22 cellular contexts compared by ENCODE assay signal in genomic region chr3:143239026-143239425, GRCh38.
DNase-seq lines count a peak whose midpoint lies in the region; ATAC-seq and TF ChIP-seq lines count a peak whose summit lies in the region.
"Had no signal": no experiment of that assay in that cellular context is flagged by ENCODE, and none has a peak within 500 bp of the region (broad histone marks: within the 10 kb centered on the region; RNA-seq: fewer than 3 reads in every experiment).

No MANE protein-coding gene starts in this region.

- H3K27me3 Mint-ChIP-seq in immature natural killer cell (ENCODE audit: low read depth in 3 of 3), result peaks cover 6 to 12% (median 9%) of the 10 kb centered on the region in 3 donors
- no peaks in the 10 kb centered on the region for H3K27me3 Mint-ChIP-seq in activated T-helper 2 cell treated with anti-CD3 and anti-CD28 coated beads, Interferon-gamma antibody, Interleukin-2, Interleukin-4, amounts not matched to agents 10 μg/mL and 5 μg/mL and 100 μg/mL, durations not matched to agents 14 hours and 24 hours and 36 hours (ENCODE audit: low read depth)
- H3K27me3 Mint-ChIP-seq: activated naive CD4-positive, alpha-beta T cell treated with anti-CD3 and anti-CD28 coated beads, Interleukin-2, amount 50 U/mL, for 24 hours; naive thymus-derived CD4-positive, alpha-beta T cell; T-cell had no signal

- no peak for ATAC-seq in GM19467 (IDR thresholded peaks at IDR 0.05; ENCODE audit: unreplicated experiment)
- ATAC-seq: CD8-positive, alpha-beta T cell; naive thymus-derived CD4-positive, alpha-beta T cell; T-cell had no signal

- no peak for TF ChIP-seq CTCF in vagina (IDR thresholded peaks at IDR 0.05)

- peaks cover 93 to 94% of the 10 kb centered on the region in 2 donors for H3K4me1 Mint-ChIP-seq in immature natural killer cell
- peaks cover 2% of the 10 kb centered on the region for H3K4me1 Mint-ChIP-seq in activated T-helper 2 cell treated with anti-CD3 and anti-CD28 coated beads, Interferon-gamma antibody, Interleukin-2, Interleukin-4, amounts not matched to agents 10 μg/mL and 5 μg/mL and 100 μg/mL, durations not matched to agents 14 hours and 24 hours and 36 hours (ENCODE audit: low read depth)

- no peaks in the 10 kb centered on the region for H3K27me3 ChIP-seq in vagina
- H3K27me3 ChIP-seq: sigmoid colon, uterus had no signal

- H3K4me1 ChIP-seq in vagina, result peaks cover 14% of the 10 kb centered on the region
- H3K4me1 ChIP-seq: uterus had no signal

- peaks cover 0 to 20% (median 0%) of the 10 kb centered on the region in 3 donors for H3K36me3 Mint-ChIP-seq in immature natural killer cell
- peaks cover 2% of the 10 kb centered on the region for H3K36me3 Mint-ChIP-seq in activated T-helper 2 cell treated with anti-CD3 and anti-CD28 coated beads, Interferon-gamma antibody, Interleukin-2, Interleukin-4, amounts not matched to agents 10 μg/mL and 5 μg/mL and 100 μg/mL, durations not matched to agents 14 hours and 24 hours and 36 hours (ENCODE audit: low read depth)

- no peak overlapping the region for H3K4me3 ChIP-seq in vagina
- H3K4me3 ChIP-seq: sigmoid colon, uterus had no signal

- H3K27ac ChIP-seq in vagina, result no peak overlapping the region
- H3K27ac ChIP-seq: sigmoid colon, uterus had no signal

- H3K9me3 Mint-ChIP-seq in immature natural killer cell, result peaks cover 0 to 2% (median 0%) of the 10 kb centered on the region in 6 donors
- H3K9me3 Mint-ChIP-seq in activated T-helper 2 cell treated with anti-CD3 and anti-CD28 coated beads, Interferon-gamma antibody, Interleukin-2, Interleukin-4, amounts not matched to agents 10 μg/mL and 5 μg/mL and 100 μg/mL, durations not matched to agents 14 hours and 24 hours and 36 hours, result peaks cover 6% of the 10 kb centered on the region

- intact Hi-C loops in vagina (cut with DNase I), result no loop called here
- intact Hi-C loops in activated T-helper 2 cell treated with anti-CD3 and anti-CD28 coated beads, Interferon-gamma antibody, Interleukin-2, Interleukin-4, amounts not matched to agents 10 μg/mL and 5 μg/mL and 100 μg/mL, durations not matched to agents 14 hours and 24 hours and 36 hours (cut with micrococcal nuclease), result no loop called here

- no peaks in the 10 kb centered on the region for H3K36me3 ChIP-seq in vagina
- H3K36me3 ChIP-seq: sigmoid colon, uterus had no signal

- H3K9me3 ChIP-seq in vagina, result no peaks in the 10 kb centered on the region
- H3K9me3 ChIP-seq: sigmoid colon, uterus had no signal

- H3K4me3 Mint-ChIP-seq in immature natural killer cell, result peak overlapping the region in 4 of 5 donors; percentile 31 to 69 (median 64)
- H3K4me3 Mint-ChIP-seq in activated T-helper 2 cell treated with anti-CD3 and anti-CD28 coated beads, Interferon-gamma antibody, Interleukin-2, Interleukin-4, amounts not matched to agents 10 μg/mL and 5 μg/mL and 100 μg/mL, durations not matched to agents 14 hours and 24 hours and 36 hours (ENCODE audit: low read depth), result no peak overlapping the region
- H3K4me3 Mint-ChIP-seq: activated naive CD4-positive, alpha-beta T cell treated with anti-CD3 and anti-CD28 coated beads, Interleukin-2, amount 50 U/mL, for 24 hours; activated T-helper 1 cell treated with anti-CD3 and anti-CD28 coated beads, Interleukin-12 subunit alpha, Interleukin-12 subunit beta, Interleukin-2, Interleukin-4 antibody, amounts not matched to agents 30 ng/mL and 10 ng/mL and 1 ng/mL, durations not matched to agents 14 hours and 24 hours and 36 hours; CD8-positive, alpha-beta T cell; naive thymus-derived CD4-positive, alpha-beta T cell; T-cell had no signal

- H3K27ac Mint-ChIP-seq in immature natural killer cell, result peak overlapping the region; percentile 58 to 98 (median 91)
- no peak overlapping the region for H3K27ac Mint-ChIP-seq in activated T-helper 2 cell treated with anti-CD3 and anti-CD28 coated beads, Interferon-gamma antibody, Interleukin-2, Interleukin-4, amounts not matched to agents 10 μg/mL and 5 μg/mL and 100 μg/mL, durations not matched to agents 14 hours and 24 hours and 36 hours
- H3K27ac Mint-ChIP-seq: activated naive CD4-positive, alpha-beta T cell treated with anti-CD3 and anti-CD28 coated beads, Interleukin-2, amount 50 U/mL, for 24 hours; activated T-helper 1 cell treated with anti-CD3 and anti-CD28 coated beads, Interleukin-12 subunit alpha, Interleukin-12 subunit beta, Interleukin-2, Interleukin-4 antibody, amounts not matched to agents 30 ng/mL and 10 ng/mL and 1 ng/mL, durations not matched to agents 14 hours and 24 hours and 36 hours; CD8-positive, alpha-beta T cell; T-cell had no signal

- DNase-seq in HS-27A (ENCODE audit: low read depth) (peak; percentile 53), astrocyte of the hippocampus (ENCODE audit: low read depth, low spot score) (peak; percentile 64), immature natural killer cell (no peak), NCI-H187 (lab: John Stamatoyannopoulos, UW) (no peak), vagina (ENCODE audit: extremely low spot score in 2 of 2) (no peak)
- DNase-seq in activated T-helper 2 cell treated with anti-CD3 and anti-CD28 coated beads, Interferon-gamma antibody, Interleukin-2, Interleukin-4, amounts not matched to agents 10 μg/mL and 5 μg/mL and 100 μg/mL, durations not matched to agents 14 hours and 24 hours and 36 hours (ENCODE audit: low spot score), result no peak
- DNase-seq: activated CD8-positive, alpha-beta memory T cell treated with anti-CD3 and anti-CD28 coated beads for 24 hours; AML-193; CD8-positive, alpha-beta T cell; effector CD8-positive, alpha-beta T cell; naive thymus-derived CD4-positive, alpha-beta T cell; NCI-H1105; NCI-H2029 treated with DMSO at 0.1 percent for 48 hours; NCI-H446; posterior cingulate gyrus; SHP77 treated with DMSO at 0.1 percent for 48 hours; sigmoid colon; T-cell; uterus had no signal

- TF ChIP-seq POLR2A in vagina (IDR thresholded peaks at IDR 0.05), result no peak

Comparison
In these comparisons a context has a peak if more than half of its experiments do, and no peak if none do; other contexts are left out.
1. DNase-seq: peak in HS-27A (single experiment) and astrocyte of the hippocampus (single experiment); none in immature natural killer cell (0 of 3), NCI-H187 (0 of 2), vagina (0 of 2) and activated T-helper 2 cell treated with anti-CD3 and anti-CD28 coated beads, Interferon-gamma antibody, Interleukin-2, Interleukin-4, amounts not matched to agents 10 μg/mL and 5 μg/mL and 100 μg/mL, durations not matched to agents 14 hours and 24 hours and 36 hours (single experiment).